In the genomic region with DNA sequence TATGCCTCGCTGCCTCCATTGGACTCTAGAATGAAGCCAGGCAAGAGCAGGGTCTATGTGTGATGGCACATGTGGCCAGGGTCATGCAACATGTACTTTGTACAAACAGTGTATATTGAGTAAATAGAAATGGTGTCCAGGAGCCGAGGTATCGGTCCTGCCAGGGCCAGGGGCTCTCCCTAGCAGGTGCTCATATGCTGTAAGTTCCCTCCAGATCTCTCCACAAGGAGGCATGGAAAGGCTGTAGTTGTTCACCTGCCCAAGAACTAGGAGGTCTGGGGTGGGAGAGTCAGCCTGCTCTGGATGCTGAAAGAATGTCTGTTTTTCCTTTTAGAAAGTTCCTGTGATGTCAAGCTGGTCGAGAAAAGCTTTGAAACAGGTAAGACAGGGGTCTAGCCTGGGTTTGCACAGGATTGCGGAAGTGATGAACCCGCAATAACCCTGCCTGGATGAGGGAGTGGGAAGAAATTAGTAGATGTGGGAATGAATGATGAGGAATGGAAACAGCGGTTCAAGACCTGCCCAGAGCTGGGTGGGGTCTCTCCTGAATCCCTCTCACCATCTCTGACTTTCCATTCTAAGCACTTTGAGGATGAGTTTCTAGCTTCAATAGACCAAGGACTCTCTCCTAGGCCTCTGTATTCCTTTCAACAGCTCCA, we compare ENCODE assay signal across 11 cellular contexts. TPM values are rescaled to one million over a fixed set of nuclear protein-coding genes. Genes with fewer than 3 reads are reported as not detected.
DNase-seq lines count a peak whose midpoint lies in the region; ATAC-seq, FAIRE-seq and TF ChIP-seq lines count a peak whose summit lies in the region.
"Had no signal": no experiment of that assay in that cellular context is flagged by ENCODE, and none has a peak within 500 bp of the region (broad histone marks: within the 10 kb centered on the region; RNA-seq: fewer than 3 reads in every experiment).

No MANE protein-coding gene starts in this region.

- H3K56ac ChIP-seq in H1 (replicated peaks; ENCODE audit: insufficient read length, low read depth, low read length) = no peak overlapping the region

- FAIRE-seq in H1 (lab: Jason Lieb, UNC) = no peak

- no peak overlapping the region for H3K9ac ChIP-seq in H1 (replicated peaks in 1 of 4; ENCODE audit: extremely low read depth in 1 of 4, low read depth in 3 of 4, low read length in 3 of 4)

- H3K27ac ChIP-seq in SJSA1 (peak overlapping the region; percentile 95), H1 (ENCODE audit: low read depth, low read length) (no peak overlapping the region)

- intact Hi-C loops in activated CD4-positive, alpha-beta T cell treated with anti-CD3 and anti-CD28 coated beads, Interleukin-2, amount 10 ng/mL, durations not matched to agents 24 days and 14 days (cut with micrococcal nuclease) = no loop called here

- no peak for TF ChIP-seq POLR2A in H1 (IDR thresholded peaks at IDR 0.05; ENCODE audit: control extremely low read depth in 1 of 2, low read depth in 2 of 2, low read length in 2 of 2)

- H2BK15ac ChIP-seq in H1 (ENCODE audit: low read length) = peak overlapping the region; percentile 31; the same call in 1 of the 2 replicates

- H3K4me3 ChIP-seq in SJSA1 = no peak overlapping the region
- H3K4me3 ChIP-seq in H1 (ENCODE audit: extremely low read depth in 1 of 4, insufficient read depth in 2 of 4, low read depth in 3 of 4, low read length in 4 of 4) = no peak overlapping the region

- no peaks in the 10 kb centered on the region for H3K79me2 ChIP-seq in H1 (ENCODE audit: control insufficient read depth in 1 of 2, insufficient read depth in 2 of 2, low read length in 2 of 2)

- peak overlapping the region; percentile 93 for H3K27ac Mint-ChIP-seq in activated CD4-positive, alpha-beta T cell treated with anti-CD3 and anti-CD28 coated beads, Interleukin-2, amount 10 ng/mL, durations not matched to agents 24 days and 14 days
- H3K27ac Mint-ChIP-seq in stimulated activated memory B cell treated with anti-CD40 and anti-IgM and Interleukin-4, amounts not matched to agents 10 μg/mL and 1 μg/mL and 100 μg/mL, for 72 hours = peak overlapping the region; percentile 98

- H4K91ac ChIP-seq in H1 (replicated peaks; ENCODE audit: insufficient read length, low read length) = peak overlapping the region; percentile 84

- H3K23me2 ChIP-seq in H1 (ENCODE audit: low read depth, low read length) = no peaks in the 10 kb centered on the region

- no peaks in the 10 kb centered on the region for H4K20me1 ChIP-seq in H1 (replicated peaks in 1 of 2; ENCODE audit: control insufficient read depth in 1 of 2, insufficient read depth in 2 of 2, low read length in 2 of 2)

- no peaks in the 10 kb centered on the region for H3K9me3 ChIP-seq in SJSA1 (replicated peaks)
- no peaks in the 10 kb centered on the region for H3K9me3 ChIP-seq in H1 (ENCODE audit: insufficient read depth in 2 of 2, low read depth in 1 of 2, low read length in 1 of 2)

- peak overlapping the region; percentile 93; the same call in 1 of the 2 replicates for H2BK12ac ChIP-seq in H1 (ENCODE audit: low read depth, low read length)

- peak overlapping the region; percentile 28; the same call in 1 of the 2 replicates for H2BK5ac ChIP-seq in H1 (ENCODE audit: low read depth, low read length)

- no peak for TF ChIP-seq RAD21 in H1 (IDR thresholded peaks at IDR 0.05 in 1 of 2, conservative IDR thresholded peaks at IDR 0.05 in 1 of 2; ENCODE audit: low read depth in 2 of 2, low read length in 2 of 2)

- no peak overlapping the region for H3K14ac ChIP-seq in H1 (ENCODE audit: insufficient read length)

- no peak overlapping the region for H4K5ac ChIP-seq in H1 (ENCODE audit: insufficient read length, low read depth, low read length)

- 89% methylated on average over 7 of the region's 7 CpGs; no CpG with 5 or more reads in 1 of the 2 experiments for WGBS in H1 (ENCODE audit: extremely low coverage in 1 of 2, insufficient coverage in 1 of 2, insufficient read length in 1 of 2, insufficient replicate concordance in 2 of 2, low coverage in 1 of 2, low lambda C conversion rate in 2 of 2, missing lambda C conversion rate in 1 of 2), 2 experiments

- peaks cover 90% of the 10 kb centered on the region for H3K4me1 Mint-ChIP-seq in activated CD4-positive, alpha-beta T cell treated with anti-CD3 and anti-CD28 coated beads, Interleukin-2, amount 10 ng/mL, durations not matched to agents 24 days and 14 days
- H3K4me1 Mint-ChIP-seq in stimulated activated memory B cell treated with anti-CD40 and anti-IgM and Interleukin-4, amounts not matched to agents 10 μg/mL and 1 μg/mL and 100 μg/mL, for 72 hours = peaks cover 82% of the 10 kb centered on the region

- peak overlapping the region; percentile 72 for H3K4ac ChIP-seq in H1 (replicated peaks; ENCODE audit: insufficient read length, low read depth, low read length)

- H2AK5ac ChIP-seq in H1 (ENCODE audit: low read depth, low read length) = 0 out of 2 replicates have a peak overlapping the region, but pooled peaks have one; percentile 26

- no peaks in the 10 kb centered on the region for H3K9me3 Mint-ChIP-seq in activated CD4-positive, alpha-beta T cell treated with anti-CD3 and anti-CD28 coated beads, Interleukin-2, amount 10 ng/mL, durations not matched to agents 24 days and 14 days
- no peaks in the 10 kb centered on the region for H3K9me3 Mint-ChIP-seq in stimulated activated memory B cell treated with anti-CD40 and anti-IgM and Interleukin-4, amounts not matched to agents 10 μg/mL and 1 μg/mL and 100 μg/mL, for 72 hours

- no peaks in the 10 kb centered on the region for H3K79me1 ChIP-seq in H1 (ENCODE audit: low read depth, low read length)

- H2BK120ac ChIP-seq in H1 (replicated peaks; ENCODE audit: low read depth, low read length) = peak overlapping the region; percentile 30

- H3K4me1 ChIP-seq in SJSA1 (replicated peaks) (peaks cover 89% of the 10 kb centered on the region), H1 (replicated peaks in 1 of 4; ENCODE audit: control insufficient read depth in 3 of 4, insufficient read depth in 4 of 4, low read length in 3 of 4) (peaks cover 11 to 21% (median 14%) of the 10 kb centered on the region in 4 experiments)

- no peaks in the 10 kb centered on the region for H3K27me3 Mint-ChIP-seq in activated CD4-positive, alpha-beta T cell treated with anti-CD3 and anti-CD28 coated beads, Interleukin-2, amount 10 ng/mL, durations not matched to agents 24 days and 14 days
- H3K27me3 Mint-ChIP-seq in stimulated activated memory B cell treated with anti-CD40 and anti-IgM and Interleukin-4, amounts not matched to agents 10 μg/mL and 1 μg/mL and 100 μg/mL, for 72 hours = no peaks in the 10 kb centered on the region

- no peak for TF ChIP-seq EP300 in H1 (IDR thresholded peaks at IDR 0.05; ENCODE audit: borderline replicate concordance in 1 of 2, low read depth in 2 of 2, low read length in 2 of 2)

- POLR2A ChIA-PET in H1 (lab: Charles Lee; ENCODE audit: partially characterized antibody) = interaction anchor here (1.0 to 1.5 kb wide), 3 partner anchors 56 to 273 kb away, joined by 3 read pairs; no protein-coding TSS in a partner anchor

- H3K4me2 ChIP-seq in H1 (ENCODE audit: insufficient read depth in 1 of 2, low read depth in 2 of 2, low read length in 2 of 2) = no peak overlapping the region

- no peak for TF ChIP-seq CTCF in H1 (IDR thresholded peaks at IDR 0.05; ENCODE audit: control extremely low read depth in 1 of 3, insufficient read depth in 1 of 3, low read depth in 1 of 3, low read length in 3 of 3)

- H2BK20ac ChIP-seq in H1 (ENCODE audit: low read length) = peak overlapping the region; percentile 66; the same call in 1 of the 2 replicates

- DNase-seq in activated CD4-positive, alpha-beta T cell treated with anti-CD3 and anti-CD28 coated beads, Interleukin-2, amount 10 ng/mL, durations not matched to agents 24 days and 14 days = no peak
- no peak for DNase-seq in activated CD4-positive, alpha-beta T cell treated with anti-CD3 and anti-CD28 coated beads for 1 hour
- DNase-seq in SJSA1 (ENCODE audit: low read depth in 1 of 2, low spot score in 2 of 2) = no peak
- DNase-seq in H1 (ENCODE audit: low read depth in 1 of 2, low spot score in 2 of 2) = no peak
- no peak for DNase-seq in activated CD4-positive, CD25-positive, alpha-beta regulatory T cell treated with anti-CD3 and anti-CD28 coated beads, Interleukin-2, amount 50 U/mL, for 72 hours
- DNase-seq in NCI-H146 treated with DMSO at 0.1 percent for 48 hours (lab: John Stamatoyannopoulos, UW; ENCODE audit: unreplicated experiment) = no peak
- DNase-seq: glutamatergic neuron, NCI-H187 treated with DMSO at 0.1 percent for 48 hours, retina had no signal

- H4K8ac ChIP-seq in H1 (ENCODE audit: extremely low read depth, insufficient read depth, low read length) = no peak overlapping the region

- H3K36me3 ChIP-seq in SJSA1 (peaks cover 23% of the 10 kb centered on the region), H1 (ENCODE audit: control insufficient read depth in 2 of 4, insufficient read depth in 4 of 4, low read length in 3 of 4) (no peaks in the 10 kb centered on the region)

- no peak for ATAC-seq in stimulated activated memory B cell treated with anti-CD40 and anti-IgM and Interleukin-4, amounts not matched to agents 10 μg/mL and 1 μg/mL and 100 μg/mL, for 72 hours
- ATAC-seq in HG03159 (IDR thresholded peaks at IDR 0.05; ENCODE audit: unreplicated experiment) = no peak

- peaks cover 89% of the 10 kb centered on the region for H3K36me3 Mint-ChIP-seq in activated CD4-positive, alpha-beta T cell treated with anti-CD3 and anti-CD28 coated beads, Interleukin-2, amount 10 ng/mL, durations not matched to agents 24 days and 14 days (ENCODE audit: low read depth)
- peaks cover 39% of the 10 kb centered on the region for H3K36me3 Mint-ChIP-seq in stimulated activated memory B cell treated with anti-CD40 and anti-IgM and Interleukin-4, amounts not matched to agents 10 μg/mL and 1 μg/mL and 100 μg/mL, for 72 hours

- CTCF ChIA-PET in H1 (lab: Charles Lee; ENCODE audit: partially characterized antibody) = interaction anchor here (0.6 to 4.0 kb wide), 7 partner anchors 11 to 180 kb away, joined by 3 to 26 read pairs (median 5); no protein-coding TSS in a partner anchor

- no peak overlapping the region for H3K18ac ChIP-seq in H1 (ENCODE audit: extremely low read depth, low read length)

- H3K27me3 ChIP-seq in SJSA1 (replicated peaks) = no peaks in the 10 kb centered on the region
- peaks cover 0 to 2% (median 0%) of the 10 kb centered on the region in 4 experiments; a peak in 2 of 7 replicates for H3K27me3 ChIP-seq in H1 (replicated peaks in 1 of 4; ENCODE audit: control insufficient read depth in 3 of 4, extremely low read depth in 1 of 4, insufficient read depth in 3 of 4, low read length in 3 of 4)

- H3K4me3 Mint-ChIP-seq in activated CD4-positive, alpha-beta T cell treated with anti-CD3 and anti-CD28 coated beads, Interleukin-2, amount 10 ng/mL, durations not matched to agents 24 days and 14 days = peak overlapping the region; percentile 84
- no peak overlapping the region for H3K4me3 Mint-ChIP-seq in stimulated activated memory B cell treated with anti-CD40 and anti-IgM and Interleukin-4, amounts not matched to agents 10 μg/mL and 1 μg/mL and 100 μg/mL, for 72 hours

- no peak overlapping the region for H3K23ac ChIP-seq in H1 (ENCODE audit: insufficient read length)

- H2AFZ ChIP-seq in H1 (ENCODE audit: low read length) = no peak overlapping the region

RNA-seq across cellular contexts. Expression of a gene that starts 39.6 kb away (rescaled TPM):
- 255 and 266 TPM in 2 replicates for total RNA-seq in activated CD4-positive, alpha-beta T cell treated with anti-CD3 and anti-CD28 coated beads, Interleukin-2, amount 10 ng/mL, durations not matched to agents 24 days and 14 days
- 282 and 328 TPM in 2 replicates for total RNA-seq in SJSA1 (2014; rRNA removed; shearing (Covaris generic))
- total RNA-seq in H1 (2021; fragmentation: NEBNext Ultra II Directional; extraction: Animal tissue kit (Norgen Biotek cat#: 25700)) = 131 and 133 TPM in 2 replicates
- polyA plus RNA-seq in H1 (2011; rRNA removed) = 433 and 440 TPM in 2 replicates
- 275 TPM for polyA plus RNA-seq in H1 (2011; cell fraction: cytosol; rRNA removed)
- 98.3 TPM for polyA plus RNA-seq in H1 (2011; cell fraction: nucleus; rRNA removed)
- 143 to 165 TPM (median 156 TPM) in 4 replicates for polyA plus RNA-seq in H1 (2012, experiment 1 of 2)
- polyA plus RNA-seq in H1 (2012, experiment 2 of 2) = 219 TPM
- 197 TPM for polyA plus RNA-seq in H1 (2013, experiment 1 of 2)
- polyA plus RNA-seq in H1 (2013, experiment 2 of 2) = 233 TPM
- polyA minus RNA-seq in H1 (2011; rRNA and poly(A)+ RNA removed) = 101 and 159 TPM in 2 replicates
- 50.4 TPM for polyA minus RNA-seq in H1 (2011; cell fraction: cytosol; rRNA and poly(A)+ RNA removed)
- polyA minus RNA-seq in H1 (2011; cell fraction: nucleus; rRNA and poly(A)+ RNA removed) = 34.9 TPM

RNA-seq across cellular contexts. Expression of a gene that starts 48.7 kb away (rescaled TPM):
- total RNA-seq in activated CD4-positive, alpha-beta T cell treated with anti-CD3 and anti-CD28 coated beads, Interleukin-2, amount 10 ng/mL, durations not matched to agents 24 days and 14 days = 9.7 and 10.3 TPM in 2 replicates
- total RNA-seq in SJSA1 (2014; rRNA removed; shearing (Covaris generic)) = 7.1 and 7.3 TPM in 2 replicates
- total RNA-seq in H1 (2021; fragmentation: NEBNext Ultra II Directional; extraction: Animal tissue kit (Norgen Biotek cat#: 25700)) = 32.4 and 37.1 TPM in 2 replicates
- polyA plus RNA-seq in H1 (2011; rRNA removed) = 40.6 and 42.9 TPM in 2 replicates
- polyA plus RNA-seq in H1 (2011; cell fraction: cytosol; rRNA removed) = 33.3 TPM
- polyA plus RNA-seq in H1 (2011; cell fraction: nucleus; rRNA removed) = 39.0 TPM
- polyA plus RNA-seq in H1 (2012, experiment 1 of 2) = 21.3 to 29.2 TPM (median 25.0 TPM) in 4 replicates
- 25.7 TPM for polyA plus RNA-seq in H1 (2012, experiment 2 of 2)
- 25.1 TPM for polyA plus RNA-seq in H1 (2013, experiment 1 of 2)
- polyA plus RNA-seq in H1 (2013, experiment 2 of 2) = 26.5 TPM
- 34.9 and 36.6 TPM in 2 replicates for polyA minus RNA-seq in H1 (2011; rRNA and poly(A)+ RNA removed)
- 12.8 TPM for polyA minus RNA-seq in H1 (2011; cell fraction: cytosol; rRNA and poly(A)+ RNA removed)
- 22.9 TPM for polyA minus RNA-seq in H1 (2011; cell fraction: nucleus; rRNA and poly(A)+ RNA removed)
